In genomic region chr22:31272522-31273446, GRCh38 we compare ENCODE assay signal across 8 cellular contexts. TPM values are rescaled to one million over a fixed set of nuclear protein-coding genes. Genes with fewer than 3 reads are reported as not detected.
A peak's percentile ranks its signal among the peaks of the same experiment; 100 is the strongest.
DNase-seq lines count a peak whose midpoint lies in the region; ATAC-seq and TF ChIP-seq lines count a peak whose summit lies in the region.

No MANE protein-coding gene starts in this region.

- H3K27ac ChIP-seq in aorta (ENCODE audit: low read depth in 1 of 2, low read length in 2 of 2) = no peak overlapping the region

- H3K4me3 ChIP-seq in epithelial cell of esophagus (ENCODE audit: low read length) (no peak overlapping the region), aorta (ENCODE audit: low read length in 2 of 2) (no peak overlapping the region)

- H3K36me3 ChIP-seq in aorta (ENCODE audit: control insufficient read depth in 1 of 2, insufficient read depth in 2 of 2, low read length in 1 of 2) = peaks cover 0 to 6% of the 10 kb centered on the region in 2 donors

- WGBS in aorta, 2 donors = 71 to 73% methylated on average over 15 of the region's 15 CpGs

- intact Hi-C loops in aorta (cut with DNase I) = loop anchor here (2.0 to 5.0 kb wide), 2 partner anchors 60 kb away; partner anchors contain the start of gene LIMK2 (in 2 of the 2)

- H3K4me1 ChIP-seq in aorta (ENCODE audit: control insufficient read depth in 1 of 2, insufficient read depth in 2 of 2, low read length in 2 of 2) = no peaks in the 10 kb centered on the region

- TF ChIP-seq CTCF in GM12874 (IDR thresholded peaks at IDR 0.05; ENCODE audit: insufficient read depth, low read depth, low read length) (peak; percentile 66), epithelial cell of esophagus (IDR thresholded peaks at IDR 0.05; ENCODE audit: insufficient read depth, low read depth, low read length, missing control alignments) (peak; percentile 67)

- no peaks in the 10 kb centered on the region for H3K27me3 ChIP-seq in aorta (ENCODE audit: control insufficient read depth in 1 of 2, insufficient read depth in 2 of 2, low read length in 1 of 2)

- in situ Hi-C loops in ACHN (cut with HindIII; ENCODE audit: low pct_ligation_motif_present, low pct_unique_long_range_greater_than_20kb, low sequenced_read_pairs) = no loop called here

- DNase-seq in ACHN = peak; percentile 71
- DNase-seq in NCI-H2171 (lab: John Stamatoyannopoulos, UW) = peak; percentile 21
- peak; percentile 49 to 52 for DNase-seq in activated CD4-positive, alpha-beta T cell treated with anti-CD3 and anti-CD28 coated beads, Interleukin-2, amount 50 U/mL, for 4 hours
- DNase-seq in epithelial cell of esophagus (ENCODE audit: low read depth) = peak; percentile 61
- peak; percentile 66 for DNase-seq in middle frontal gyrus (ENCODE audit: extremely low spot score, low spot score)
- DNase-seq in aorta = peak in 1 of 2 donors; percentile 48

- H3K9me3 ChIP-seq in aorta (ENCODE audit: control insufficient read depth, low read length) = no peaks in the 10 kb centered on the region

- ATAC-seq in aorta (ENCODE audit: low FRiP score) (peak; percentile 69), GM18873 (IDR thresholded peaks at IDR 0.05; ENCODE audit: low FRiP score, unreplicated experiment) (no peak)

RNA-seq across cellular contexts. Expression of gene PIK3IP1, which starts 19.5 kb away (rescaled TPM):
- 10 to 100 TPM; 14.1 to 41.6 TPM for total RNA-seq in aorta
- polyA plus RNA-seq in aorta = 10 to 100 TPM; 16.8 to 44.9 TPM
